25 cellular contexts compared by ENCODE assay signal in genomic region chr6:108716801-108717791, GRCh38.
"Had no signal": no experiment of that assay in that cellular context is flagged by ENCODE, and none has a peak within 500 bp of the region (broad histone marks: within the 10 kb centered on the region; RNA-seq: fewer than 3 reads in every experiment).

No MANE protein-coding gene starts in this region.

- H2AFZ ChIP-seq: hepatocyte, neural progenitor cell had no signal

- H3K27me3 ChIP-seq: breast epithelium, hepatocyte, neural progenitor cell, right atrium auricular region, tibial nerve had no signal

- H3K9me3 ChIP-seq: breast epithelium, right atrium auricular region, tibial nerve had no signal

- H3K27ac ChIP-seq: breast epithelium, hepatocyte, neural progenitor cell, right atrium auricular region, tibial nerve, VCaP had no signal

- H3K4me3 ChIP-seq: breast epithelium, hepatocyte, neural progenitor cell, right atrium auricular region, tibial nerve had no signal

- H3K4me1 ChIP-seq: neural progenitor cell had no signal

- H3K4me2 ChIP-seq: hepatocyte, neural progenitor cell had no signal

- H3K9ac ChIP-seq: neural progenitor cell had no signal

- FAIRE-seq: colon, frontal cortex, kidney, TTC549 had no signal

- DNase-seq: activated CD4-positive, alpha-beta memory T cell treated with anti-CD3 and anti-CD28 coated beads, Interleukin-2, amount 10 ng/mL, durations not matched to agents 7 days and 5 days; activated CD4-positive, alpha-beta T cell treated with anti-CD3 and anti-CD28 coated beads, Interleukin-2, amount 10 ng/mL, durations not matched to agents 7 days and 5 days; activated CD8-positive, alpha-beta memory T cell treated with anti-CD3 and anti-CD28 coated beads, Interleukin-2, amount 50 U/mL, for 48 hours; activated gamma-delta T cell; activated naive CD4-positive, alpha-beta T cell treated with anti-CD3 and anti-CD28 coated beads, Interleukin-2, amount 50 U/mL, for 16 hours; activated naive CD8-positive, alpha-beta T cell treated with anti-CD3 and anti-CD28 coated beads, Interleukin-2, amount 50 U/mL, for 24 hours; activated T-cell treated with anti-CD3 and anti-CD28 coated beads, Interleukin-2, amount 50 U/mL, for 24 hours; amygdala; effector CD8-positive, alpha-beta T cell; kidney; left colon; midbrain; naive thymus-derived CD4-positive, alpha-beta T cell; stimulated activated CD4-positive, alpha-beta T cell treated with anti-CD3 and anti-CD28 coated beads, Interleukin-15, amount 100 ng/mL, for 24 hours; stimulated activated CD4-positive, alpha-beta T cell treated with anti-CD3 and anti-CD28 coated beads, Interleukin-2, amount 100 ng/mL, for 24 hours; stimulated activated naive CD4-positive, alpha-beta T cell had no signal

- H3K36me3 ChIP-seq: breast epithelium, neural progenitor cell, right atrium auricular region, tibial nerve had no signal
